ENCODE assay signal across 12 cellular contexts in the genomic region with DNA sequence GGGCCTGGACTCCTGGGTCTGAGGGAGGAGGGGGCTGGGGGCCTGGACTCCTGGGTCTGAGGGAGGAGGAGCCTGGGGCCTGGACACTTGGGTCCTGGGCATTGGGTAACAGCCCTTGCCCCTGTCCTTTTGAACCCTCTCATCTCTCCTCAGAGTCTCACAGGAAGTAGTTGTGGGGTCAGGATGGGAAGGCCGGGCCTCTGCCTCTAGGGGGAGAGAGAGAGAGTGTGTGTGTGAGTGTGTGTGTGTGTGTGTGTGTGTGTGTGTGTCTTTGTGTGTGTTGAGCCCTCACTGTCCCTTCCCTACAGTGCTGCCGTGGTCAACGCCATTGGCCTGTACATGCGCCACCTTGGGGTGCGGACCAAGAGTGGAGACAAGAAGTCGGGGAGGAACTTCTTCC. TPM values are rescaled to one million over a fixed set of nuclear protein-coding genes. Genes with fewer than 3 reads are reported as not detected.
DNase-seq lines count a peak whose midpoint lies in the region; ATAC-seq and TF ChIP-seq lines count a peak whose summit lies in the region.
"Had no signal": no experiment of that assay in that cellular context is flagged by ENCODE, and none has a peak within 500 bp of the region (broad histone marks: within the 10 kb centered on the region; RNA-seq: fewer than 3 reads in every experiment).

No MANE protein-coding gene starts in this region.

- no peaks in the 10 kb centered on the region for H3K9me3 ChIP-seq in OCI-LY7 (ENCODE audit: low read length)

- H3K4me2 ChIP-seq in OCI-LY7 (ENCODE audit: low read length), result no peak overlapping the region

- peaks cover 88% of the 10 kb centered on the region for H3K36me3 ChIP-seq in OCI-LY7 (ENCODE audit: insufficient read depth, low read length)

- H3K4me1 ChIP-seq in OCI-LY7 (ENCODE audit: insufficient read depth, low read length, poor library complexity, severe bottlenecking), result peaks cover 30% of the 10 kb centered on the region

- BruUV-seq in OCI-LY7 (replicated peaks; lab: Mats Ljungman, UMichigan), result no TSS peak

- H3K4me1 Mint-ChIP-seq in activated naive CD4-positive, alpha-beta T cell treated with anti-CD3 and anti-CD28 coated beads for 36 hours (ENCODE audit: low read depth), result peaks cover 67% of the 10 kb centered on the region
- peaks cover 68% of the 10 kb centered on the region for H3K4me1 Mint-ChIP-seq in central memory CD8-positive, alpha-beta T cell
- H3K4me1 Mint-ChIP-seq in stimulated activated naive CD8-positive, alpha-beta T cell treated with anti-CD3 and anti-CD28 coated beads, Interleukin-15, Interleukin-2, amounts not matched to agents 100 ng/mL and 50 ng/mL, for 24 hours (ENCODE audit: low read depth), result peaks cover 78% of the 10 kb centered on the region

- TF ChIP-seq CTCF in OCI-LY7 (conservative IDR thresholded peaks at IDR 0.05; ENCODE audit: low read length), result peak; percentile 51

- peak overlapping the region; percentile 6 for H3K27ac ChIP-seq in OCI-LY7 (ENCODE audit: low read depth, low read length, poor library complexity, severe bottlenecking)

- no peaks in the 10 kb centered on the region for H3K79me2 ChIP-seq in OCI-LY7 (ENCODE audit: insufficient read depth, low read depth, low read length)

- no peaks in the 10 kb centered on the region for H3K9me2 ChIP-seq in OCI-LY7 (ENCODE audit: insufficient read depth, low read length)

- intact Hi-C loops in activated naive CD4-positive, alpha-beta T cell treated with anti-CD3 and anti-CD28 coated beads for 36 hours (cut with micrococcal nuclease), result no loop called here
- intact Hi-C loops in OCI-LY7 (cut with micrococcal nuclease; ENCODE audit: unreplicated experiment), result no loop called here

- peak overlapping the region; percentile 61 for H3K27ac Mint-ChIP-seq in activated naive CD4-positive, alpha-beta T cell treated with anti-CD3 and anti-CD28 coated beads for 36 hours
- H3K27ac Mint-ChIP-seq in central memory CD8-positive, alpha-beta T cell (ENCODE audit: low read depth), result peak overlapping the region; percentile 97
- peak overlapping the region; percentile 36 for H3K27ac Mint-ChIP-seq in stimulated activated naive CD8-positive, alpha-beta T cell treated with anti-CD3 and anti-CD28 coated beads, Interleukin-15, Interleukin-2, amounts not matched to agents 100 ng/mL and 50 ng/mL, for 24 hours

- H3K27me3 Mint-ChIP-seq in activated naive CD4-positive, alpha-beta T cell treated with anti-CD3 and anti-CD28 coated beads for 36 hours (ENCODE audit: low read depth), result no peaks in the 10 kb centered on the region
- H3K27me3 Mint-ChIP-seq in central memory CD8-positive, alpha-beta T cell, result no peaks in the 10 kb centered on the region
- H3K27me3 Mint-ChIP-seq in stimulated activated naive CD8-positive, alpha-beta T cell treated with anti-CD3 and anti-CD28 coated beads, Interleukin-15, Interleukin-2, amounts not matched to agents 100 ng/mL and 50 ng/mL, for 24 hours, result no peaks in the 10 kb centered on the region

- POLR2A ChIA-PET in OCI-LY7 (lab: Charles Lee), result interaction anchor here (0.5 kb wide), 1 partner anchor 1709 kb away, joined by 3 read pairs; no protein-coding TSS in a partner anchor

- H4K20me1 ChIP-seq in OCI-LY7 (ENCODE audit: insufficient read depth, low read length), result no peaks in the 10 kb centered on the region

- no peak overlapping the region for H2AFZ ChIP-seq in OCI-LY7 (ENCODE audit: low read length)

- H3K4me3 ChIP-seq in OCI-LY7 (ENCODE audit: low read depth, low read length, poor library complexity, severe bottlenecking), result no peak overlapping the region

- CTCF ChIA-PET in activated naive CD4-positive, alpha-beta T cell treated with anti-CD3 and anti-CD28 coated beads for 36 hours (lab: Charles Lee), result no interaction called here
- CTCF ChIA-PET in OCI-LY7 (lab: Charles Lee; ENCODE audit: unreplicated experiment), result no interaction called here

- DNase-seq in activated naive CD4-positive, alpha-beta T cell treated with anti-CD3 and anti-CD28 coated beads for 36 hours, result peak; percentile 43
- DNase-seq in activated naive CD4-positive, alpha-beta T cell treated with anti-CD3 and anti-CD28 coated beads, Interleukin-2, amount 50 U/mL, for 16 hours, result no peak
- DNase-seq in OCI-LY7 (ENCODE audit: low spot score), result peak; percentile 60
- DNase-seq in central memory CD8-positive, alpha-beta T cell (ENCODE audit: low spot score in 2 of 2), result no peak
- DNase-seq in GDM1 (lab: John Stamatoyannopoulos, UW), result no peak
- DNase-seq: activated CD4-positive, CD25-positive, alpha-beta regulatory T cell treated with anti-CD3 and anti-CD28 coated beads, Interleukin-2, amount 50 U/mL, for 72 hours; hypothalamus; NCI-H2171 had no signal

- H3K4me3 Mint-ChIP-seq in activated naive CD4-positive, alpha-beta T cell treated with anti-CD3 and anti-CD28 coated beads for 36 hours, result no peak overlapping the region
- peak overlapping the region; percentile 68 for H3K4me3 Mint-ChIP-seq in central memory CD8-positive, alpha-beta T cell
- H3K4me3 Mint-ChIP-seq in stimulated activated naive CD8-positive, alpha-beta T cell treated with anti-CD3 and anti-CD28 coated beads, Interleukin-15, Interleukin-2, amounts not matched to agents 100 ng/mL and 50 ng/mL, for 24 hours, result no peak overlapping the region

- ATAC-seq in central memory CD8-positive, alpha-beta T cell (replicated peaks; ENCODE audit: extremely low read depth, poor library complexity, severe bottlenecking), result no peak
- ATAC-seq in HG02678 (IDR thresholded peaks at IDR 0.05; ENCODE audit: unreplicated experiment) (no peak), GM21723 (IDR thresholded peaks at IDR 0.05; ENCODE audit: unreplicated experiment) (no peak)

- no peaks in the 10 kb centered on the region for H3K9me3 Mint-ChIP-seq in activated naive CD4-positive, alpha-beta T cell treated with anti-CD3 and anti-CD28 coated beads for 36 hours
- no peaks in the 10 kb centered on the region for H3K9me3 Mint-ChIP-seq in central memory CD8-positive, alpha-beta T cell
- no peaks in the 10 kb centered on the region for H3K9me3 Mint-ChIP-seq in stimulated activated naive CD8-positive, alpha-beta T cell treated with anti-CD3 and anti-CD28 coated beads, Interleukin-15, Interleukin-2, amounts not matched to agents 100 ng/mL and 50 ng/mL, for 24 hours

- peaks cover 29% of the 10 kb centered on the region for H3K36me3 Mint-ChIP-seq in activated naive CD4-positive, alpha-beta T cell treated with anti-CD3 and anti-CD28 coated beads for 36 hours (ENCODE audit: low read depth)
- H3K36me3 Mint-ChIP-seq in central memory CD8-positive, alpha-beta T cell (ENCODE audit: insufficient read depth), result peaks cover 79% of the 10 kb centered on the region
- peaks cover 55% of the 10 kb centered on the region for H3K36me3 Mint-ChIP-seq in stimulated activated naive CD8-positive, alpha-beta T cell treated with anti-CD3 and anti-CD28 coated beads, Interleukin-15, Interleukin-2, amounts not matched to agents 100 ng/mL and 50 ng/mL, for 24 hours (ENCODE audit: low read depth)

RNA-seq across cellular contexts. Expression of gene ARHGEF1, which starts 10.9 kb away (rescaled TPM):
- total RNA-seq in activated naive CD4-positive, alpha-beta T cell treated with anti-CD3 and anti-CD28 coated beads for 36 hours, result 100 to 1,000 TPM; 246 to 260 TPM
- total RNA-seq in OCI-LY7 (2014; rRNA removed; shearing (Covaris generic)), result 74.9 and 96.9 TPM in 2 replicates
- total RNA-seq in OCI-LY7 (2022), result 297 and 318 TPM in 2 replicates

RNA-seq across cellular contexts. Expression of gene CD79A, which starts 16.8 kb away (rescaled TPM):
- total RNA-seq in activated naive CD4-positive, alpha-beta T cell treated with anti-CD3 and anti-CD28 coated beads for 36 hours, result 1 to 10 TPM; 2.5 to 2.7 TPM
- 848 and 1,195 TPM in 2 replicates for total RNA-seq in OCI-LY7 (2014; rRNA removed; shearing (Covaris generic))
- 896 and 1,094 TPM in 2 replicates for total RNA-seq in OCI-LY7 (2022)
- total RNA-seq: cardiac septum had no signal

RNA-seq across cellular contexts. Expression of gene RPS19, which starts 33.8 kb away (rescaled TPM):
- 1,000 to 10,000 TPM; 4,092 to 4,109 TPM for total RNA-seq in activated naive CD4-positive, alpha-beta T cell treated with anti-CD3 and anti-CD28 coated beads for 36 hours
- 4,018 and 4,414 TPM in 2 replicates for total RNA-seq in OCI-LY7 (2014; rRNA removed; shearing (Covaris generic))
- 3,803 and 3,902 TPM in 2 replicates for total RNA-seq in OCI-LY7 (2022)

RNA-seq across cellular contexts. Expression of gene ERFL, which starts 34.4 kb away (rescaled TPM):
- 1 to 10 TPM in 1 of 2 experiments, under 1 TPM in 1; 0.99 to 1.3 TPM for total RNA-seq in activated naive CD4-positive, alpha-beta T cell treated with anti-CD3 and anti-CD28 coated beads for 36 hours
- total RNA-seq in OCI-LY7 (2014; rRNA removed; shearing (Covaris generic)), result 1.6 and 1.9 TPM in 2 replicates
- total RNA-seq in OCI-LY7 (2022), result 5.9 and 6.8 TPM in 2 replicates
- total RNA-seq: cardiac septum had no signal

RNA-seq across cellular contexts. Expression of gene DMRTC2, which starts 49.1 kb away (rescaled TPM):
- total RNA-seq in activated naive CD4-positive, alpha-beta T cell treated with anti-CD3 and anti-CD28 coated beads for 36 hours, result not detected
- not detected in 2 replicates for total RNA-seq in OCI-LY7 (2014; rRNA removed; shearing (Covaris generic))
- total RNA-seq in OCI-LY7 (2022), result not detected in 2 replicates
- total RNA-seq: cardiac septum had no signal

Comparison
In these comparisons a context has a peak if more than half of its experiments do, and no peak if none do; other contexts are left out.
1. DNase-seq: peak in activated naive CD4-positive, alpha-beta T cell treated with anti-CD3 and anti-CD28 coated beads for 36 hours (single experiment) and OCI-LY7 (single experiment); none in activated naive CD4-positive, alpha-beta T cell treated with anti-CD3 and anti-CD28 coated beads, Interleukin-2, amount 50 U/mL, for 16 hours (single experiment), central memory CD8-positive, alpha-beta T cell (0 of 2) and GDM1 (single experiment).
2. H3K27ac Mint-ChIP-seq: peak in every context shown above with its lines; median percentile 97 in central memory CD8-positive, alpha-beta T cell; 61 in activated naive CD4-positive, alpha-beta T cell treated with anti-CD3 and anti-CD28 coated beads for 36 hours; 36 in stimulated activated naive CD8-positive, alpha-beta T cell treated with anti-CD3 and anti-CD28 coated beads, Interleukin-15, Interleukin-2, amounts not matched to agents 100 ng/mL and 50 ng/mL, for 24 hours.
3. RNA of gene CD79A, which starts 16.8 kb away (total RNA-seq): 848 to 1,195 TPM in OCI-LY7; 2.5 to 2.7 TPM in activated naive CD4-positive, alpha-beta T cell treated with anti-CD3 and anti-CD28 coated beads for 36 hours; every median in the first group is over 100 times any median in the second.